8 cellular contexts compared by ENCODE assay signal in genomic region chr9:14400658-14400995, GRCh38.
A peak's percentile ranks its signal among the peaks of the same experiment; 100 is the strongest.
DNase-seq lines count a peak whose midpoint lies in the region; ATAC-seq and FAIRE-seq lines count a peak whose summit lies in the region.

No MANE protein-coding gene starts in this region.

- peak overlapping the region; percentile 73 for H3K27ac ChIP-seq in caudate nucleus (ENCODE audit: low read depth, low read length)

- DNase-seq in EH (ENCODE audit: low read depth) (peak; percentile 58), NCI-H446 (lab: John Stamatoyannopoulos, UW) (peak; percentile 100), caudate nucleus (lab: John Stamatoyannopoulos, UW) (peak in 52 of 61 donors; percentile 10 to 86 (median 50)), left lobe of liver (ENCODE audit: low spot score) (no peak), urothelium cell line (ENCODE audit: low spot score) (peak; percentile 38), kidney glomerular epithelial cell (lab: John Stamatoyannopoulos, UW) (no peak), HuH-7.5 (ENCODE audit: low spot score) (no peak)
- no peak for DNase-seq in stimulated activated naive CD4-positive, alpha-beta T cell treated with Interleukin-2 at 50 U/mL for 16 hours (lab: John Stamatoyannopoulos, UW)

- peak; percentile 61 for ATAC-seq in left lobe of liver

- FAIRE-seq in urothelium cell line (lab: Jason Lieb, UNC), result no peak

Comparison
In these comparisons a context has a peak if more than half of its experiments do, and no peak if none do; other contexts are left out.
1. DNase-seq: peak in EH (single experiment), NCI-H446 (2 of 2), caudate nucleus (52 of 61) and urothelium cell line (single experiment); none in left lobe of liver (single experiment), stimulated activated naive CD4-positive, alpha-beta T cell treated with Interleukin-2 at 50 U/mL for 16 hours (single experiment), kidney glomerular epithelial cell (single experiment) and HuH-7.5 (single experiment).